1 cellular context compared by ENCODE assay signal in the genomic region with DNA sequence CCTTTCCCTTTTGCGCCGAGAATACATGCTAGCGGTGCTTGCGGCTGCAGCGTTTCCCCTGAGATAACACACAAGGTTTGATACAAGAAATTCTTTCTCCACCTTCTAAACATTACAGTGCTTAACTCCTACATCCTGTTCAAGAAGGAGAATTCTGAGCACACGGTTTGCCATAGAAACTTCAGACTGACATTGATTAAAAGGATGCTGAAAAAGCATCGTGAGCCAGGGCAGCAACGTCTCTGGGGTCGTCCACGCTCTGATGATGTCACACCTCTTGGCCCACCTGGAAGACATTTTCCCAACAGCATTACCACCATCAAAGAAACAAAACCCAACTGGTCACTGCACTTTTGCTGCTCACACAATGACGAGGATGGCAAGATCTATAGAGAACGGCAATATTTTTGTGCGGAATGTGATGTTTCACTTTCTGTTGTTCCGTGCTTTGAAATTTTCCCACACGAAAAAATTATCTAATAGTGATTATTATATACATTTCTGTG.
TF ChIP-seq lines count a peak whose summit lies in the region.

No MANE protein-coding gene starts in this region.

TF ChIP-seq in HepG2, 621 proteins besides CTCF, POLR2A, EP300 and RAD21:
- peak; percentile 54 for TF ChIP-seq CREB1 (IDR thresholded peaks at IDR 0.05)
- TF ChIP-seq CREB1 (CRISPR knock-in tag; IDR thresholded peaks at IDR 0.05): no peak
- no peak for TF ChIP-seq MIER2 (CRISPR knock-in tag; IDR thresholded peaks at IDR 0.05)
TF ChIP-seq in HepG2: peak in this region for 1.
